Comparison of ENCODE assay signal across 22 cellular contexts in the genomic region with DNA sequence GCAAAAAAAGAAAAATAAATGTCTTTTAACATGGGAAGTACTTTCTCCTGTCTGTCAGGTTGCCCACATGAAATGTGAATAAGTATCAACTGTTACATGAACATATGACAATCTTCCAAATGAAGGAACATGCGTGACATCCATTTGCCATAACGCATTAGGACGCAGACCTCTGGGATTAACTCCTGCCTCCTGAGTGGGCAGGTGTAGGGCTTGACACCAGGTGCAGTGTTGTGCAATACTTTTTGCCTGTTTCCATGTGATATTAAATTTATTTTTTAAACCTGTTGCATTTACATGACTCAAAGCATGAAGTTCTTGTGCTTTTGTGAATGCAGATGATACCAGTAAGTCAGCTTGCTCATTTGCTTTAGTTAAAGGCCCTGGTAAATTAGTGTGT. TPM values are rescaled to one million over a fixed set of nuclear protein-coding genes. Genes with fewer than 3 reads are reported as not detected.
"Had no signal": no experiment of that assay in that cellular context is flagged by ENCODE, and none has a peak within 500 bp of the region (broad histone marks: within the 10 kb centered on the region; RNA-seq: fewer than 3 reads in every experiment).

No MANE protein-coding gene starts in this region.

- H3K4me3 ChIP-seq: K562 had no signal

- H3K4me2 ChIP-seq: KMS-11 had no signal

- H3K27ac ChIP-seq: KMS-11, RWPE1 had no signal

- ATAC-seq: K562, SK-N-SH treated with all-trans-retinoic acid at 6 μM for 48 hours, T-helper 17 cell had no signal

- H3K9ac ChIP-seq: KMS-11 had no signal

- DNase-seq: Kasumi-1, MM.1S, NCI-H1092 treated with DMSO at 0.1 percent for 48 hours, NCI-H1436, NCI-H187, NCI-H2029, NCI-H2081 treated with DMSO at 0.1 percent for 48 hours, NCI-H2227 treated with DMSO at 0.1 percent for 48 hours, NCI-H526, NCI-H82, SHP77, T-helper 1 cell, T-helper 17 cell had no signal

RNA-seq across cellular contexts. Expression of a gene that starts 13.7 kb away (rescaled TPM):
- total RNA-seq: M059J had no signal

RNA-seq across cellular contexts. Expression of a gene that starts 18.1 kb away (rescaled TPM):
- total RNA-seq: HT-29, K562, M059J, NCI-H460, T-helper 17 cell had no signal
- polyA plus RNA-seq: IgD-negative memory B cell had no signal

RNA-seq across cellular contexts. Expression of a gene that starts 24.4 kb away (rescaled TPM):
- total RNA-seq: HT-29, K562, M059J, NCI-H460, SK-MEL-5 had no signal
- polyA plus RNA-seq: K562 had no signal
